In genomic region chr3:9416139-9416780, GRCh38 we compare ENCODE assay signal across 12 cellular contexts. TPM values are rescaled to one million over a fixed set of nuclear protein-coding genes. Genes with fewer than 3 reads are reported as not detected.
DNase-seq lines count a peak whose midpoint lies in the region; ATAC-seq and TF ChIP-seq lines count a peak whose summit lies in the region.
"Had no signal": no experiment of that assay in that cellular context is flagged by ENCODE, and none has a peak within 500 bp of the region (broad histone marks: within the 10 kb centered on the region; RNA-seq: fewer than 3 reads in every experiment).

No MANE protein-coding gene starts in this region.

- no peak overlapping the region for H3K4me3 ChIP-seq in HAP-1
- H3K4me3 ChIP-seq: Peyer's patch had no signal

- ATAC-seq in GM21737 (IDR thresholded peaks at IDR 0.05; ENCODE audit: unreplicated experiment): no peak

- peaks cover 14% of the 10 kb centered on the region for H3K4me1 Mint-ChIP-seq in neural crest cell

- in situ Hi-C loops in HAP-1 (cut with MboI; ENCODE audit: low sequenced_read_pairs): no loop called here

- no peaks in the 10 kb centered on the region for H3K27me3 Mint-ChIP-seq in neural crest cell (ENCODE audit: low read depth)
- H3K27me3 Mint-ChIP-seq: activated B cell treated with CpG ODN at 0.5 μM for 24 hours, naive B cell had no signal

- H3K27me3 ChIP-seq in HAP-1 (ENCODE audit: low read depth): no peaks in the 10 kb centered on the region
- H3K27me3 ChIP-seq: Peyer's patch had no signal

- H3K27ac Mint-ChIP-seq in neural crest cell (ENCODE audit: unreplicated experiment): peak overlapping the region; percentile 20
- H3K27ac Mint-ChIP-seq: activated B cell treated with CpG ODN at 0.5 μM for 24 hours had no signal

- peaks cover 19% of the 10 kb centered on the region for H3K4me1 ChIP-seq in HAP-1

- H3K4me3 Mint-ChIP-seq in neural crest cell: no peak overlapping the region
- H3K4me3 Mint-ChIP-seq: activated B cell treated with CpG ODN at 0.5 μM for 24 hours, naive B cell had no signal

- peak; percentile 71 for DNase-seq in EH (ENCODE audit: low read depth)
- DNase-seq in OCI-M1 (lab: John Stamatoyannopoulos, UW): peak; percentile 32
- DNase-seq in fibroblast of gingiva (ENCODE audit: low read depth): peak; percentile 60
- DNase-seq in neural crest cell (ENCODE audit: low read depth, low spot score): no peak
- DNase-seq in glomerular visceral epithelial cell (ENCODE audit: extremely low spot score): no peak
- DNase-seq in HAP-1 (ENCODE audit: low spot score in 2 of 2): no peak
- DNase-seq: activated B cell treated with CpG ODN at 0.5 μM for 24 hours, amniotic stem cell, DND-41, naive B cell, Peyer's patch had no signal

- no peaks in the 10 kb centered on the region for H3K9me3 Mint-ChIP-seq in neural crest cell
- H3K9me3 Mint-ChIP-seq: activated B cell treated with CpG ODN at 0.5 μM for 24 hours, naive B cell had no signal

- TF ChIP-seq CTCF in neural crest cell (conservative IDR thresholded peaks at IDR 0.05): no peak

- peaks cover 3% of the 10 kb centered on the region for H3K36me3 Mint-ChIP-seq in neural crest cell (ENCODE audit: low read depth)

- H3K9me3 ChIP-seq in HAP-1: no peaks in the 10 kb centered on the region
- H3K9me3 ChIP-seq: Peyer's patch had no signal

- H3K36me3 ChIP-seq in HAP-1 (replicated peaks): no peaks in the 10 kb centered on the region
- H3K36me3 ChIP-seq: Peyer's patch had no signal

RNA-seq across cellular contexts. Expression of gene SETD5, which starts 18.8 kb away (rescaled TPM):
- total RNA-seq in neural crest cell: 198 and 206 TPM in 2 replicates

RNA-seq across cellular contexts. Expression of gene THUMPD3, which starts 53.4 kb away (rescaled TPM):
- total RNA-seq in neural crest cell: 56.9 and 61.0 TPM in 2 replicates

Comparison
In these comparisons a context has a peak if more than half of its experiments do, and no peak if none do; other contexts are left out.
1. DNase-seq: peak in EH (single experiment), OCI-M1 (single experiment) and fibroblast of gingiva (single experiment); none in neural crest cell (single experiment), glomerular visceral epithelial cell (single experiment) and HAP-1 (0 of 2).